17 cellular contexts compared by ENCODE assay signal in the genomic region with DNA sequence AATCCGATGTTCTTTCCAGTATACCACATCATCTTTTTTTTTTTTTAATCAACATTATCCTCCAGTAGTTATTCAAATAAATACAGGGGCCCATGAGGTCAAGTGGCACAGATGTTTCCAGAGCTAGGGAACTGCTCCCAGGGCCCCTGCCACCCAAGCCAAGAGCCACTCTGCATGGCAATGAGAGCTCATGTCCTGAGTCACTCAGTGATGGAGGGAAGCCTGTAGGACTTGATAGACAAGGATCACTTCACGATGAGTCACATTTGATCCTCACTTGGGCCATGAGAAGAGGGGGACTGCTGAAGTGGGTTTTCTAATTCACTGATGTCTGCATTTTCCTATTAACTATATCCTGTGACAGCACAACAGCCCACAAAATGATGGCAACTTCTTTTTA.
"Had no signal": no experiment of that assay in that cellular context is flagged by ENCODE, and none has a peak within 500 bp of the region (broad histone marks: within the 10 kb centered on the region; RNA-seq: fewer than 3 reads in every experiment).

No MANE protein-coding gene starts in this region.

- H3K4me3 ChIP-seq: body of pancreas, gastroesophageal sphincter, heart left ventricle, pancreas, right lobe of liver had no signal

- H3K9me3 ChIP-seq: body of pancreas, gastroesophageal sphincter, pancreas, right lobe of liver had no signal

- H3K27ac ChIP-seq: body of pancreas, gastroesophageal sphincter, pancreas, right lobe of liver had no signal

- H3K4me1 ChIP-seq: gastroesophageal sphincter, right lobe of liver had no signal

- ATAC-seq: activated CD8-positive, alpha-beta T cell treated with anti-CD3 and anti-CD28 coated beads for 36 hours; activated T-cell treated with anti-CD3 and anti-CD28 coated beads, Interleukin-2, amount 50 U/mL, for 4 hours; body of pancreas; gastroesophageal sphincter; heart left ventricle; naive thymus-derived CD4-positive, alpha-beta T cell; pancreas; right lobe of liver; stimulated activated memory B cell treated with anti-CD40 and anti-IgM and Interleukin-4, amounts not matched to agents 10 μg/mL and 1 μg/mL and 100 μg/mL, for 72 hours had no signal

- DNase-seq: activated CD4-positive, alpha-beta T cell treated with anti-CD3 and anti-CD28 coated beads, Interleukin-2, amount 10 ng/mL, durations not matched to agents 24 days and 14 days; activated CD8-positive, alpha-beta T cell treated with anti-CD3 and anti-CD28 coated beads for 36 hours; activated naive CD4-positive, alpha-beta T cell treated with anti-CD3 and anti-CD28 coated beads for 36 hours; activated T-cell treated with anti-CD3 and anti-CD28 coated beads, Interleukin-2, amount 50 U/mL, for 4 hours; body of pancreas; caudate nucleus; endodermal cell; heart left ventricle; mesendoderm; naive thymus-derived CD4-positive, alpha-beta T cell; pancreas; stimulated activated CD4-positive, alpha-beta T cell treated with anti-CD3 and anti-CD28 coated beads, Interleukin-4, amount 100 ng/mL, for 24 hours had no signal

- H3K36me3 ChIP-seq: gastroesophageal sphincter, heart left ventricle, pancreas, right lobe of liver had no signal

- H3K27me3 ChIP-seq: body of pancreas, gastroesophageal sphincter, heart left ventricle, pancreas, right lobe of liver had no signal

- FAIRE-seq: colon, pancreas, urothelium cell line had no signal
